Comparison of ENCODE assay signal across 27 cellular contexts in genomic region chr13:64758520-64758919, GRCh38.
DNase-seq lines count a peak whose midpoint lies in the region; ATAC-seq, FAIRE-seq and TF ChIP-seq lines count a peak whose summit lies in the region.
"Had no signal": no experiment of that assay in that cellular context is flagged by ENCODE, and none has a peak within 500 bp of the region (broad histone marks: within the 10 kb centered on the region; RNA-seq: fewer than 3 reads in every experiment).

No MANE protein-coding gene starts in this region.

- POLR2A ChIA-PET in BJ (lab: Charles Lee): no interaction called here
- POLR2A ChIA-PET in CD8-positive, alpha-beta T cell (lab: Charles Lee): no interaction called here

- TF ChIP-seq CTCF in BJ (IDR thresholded peaks at IDR 0.05; ENCODE audit: insufficient read depth, low read depth, low read length) (no peak), choroid plexus epithelial cell (conservative IDR thresholded peaks at IDR 0.05; ENCODE audit: low read depth, low read length) (no peak)
- TF ChIP-seq CTCF in CD8-positive, alpha-beta T cell (IDR thresholded peaks at IDR 0.05): no peak

- no peak for ATAC-seq in CD8-positive, alpha-beta T cell
- ATAC-seq: A549; activated CD8-positive, alpha-beta T cell treated with anti-CD3 and anti-CD28 coated beads for 36 hours; naive thymus-derived CD4-positive, alpha-beta T cell; Panc1; T-cell had no signal

- no peaks in the 10 kb centered on the region for H3K36me3 Mint-ChIP-seq in CD8-positive, alpha-beta T cell
- H3K36me3 Mint-ChIP-seq: activated naive CD8-positive, alpha-beta T cell treated with anti-CD3 and anti-CD28 coated beads, Interleukin-2, amount 10 ng/mL, durations not matched to agents 7 days and 5 days; immature natural killer cell; naive thymus-derived CD4-positive, alpha-beta T cell; T-cell had no signal

- peak overlapping the region; percentile 41; the same call in 1 of the 2 replicates for H3K9ac ChIP-seq in HUES64 (ENCODE audit: low read depth, low read length)
- H3K9ac ChIP-seq: BLaER1 treated with 17β-estradiol and CSF1 and Interleukin-3, amounts not matched to agents 10 nM and 100 nM had no signal

- peaks cover 29% of the 10 kb centered on the region for H3K9me3 Mint-ChIP-seq in CD8-positive, alpha-beta T cell
- H3K9me3 Mint-ChIP-seq: HFFc6 had no signal

- CTCF ChIA-PET in BJ (lab: Yijun Ruan, JAX): no interaction called here
- CTCF ChIA-PET in CD8-positive, alpha-beta T cell (lab: Charles Lee): no interaction called here

- no peak overlapping the region for H3K27ac Mint-ChIP-seq in CD8-positive, alpha-beta T cell
- H3K27ac Mint-ChIP-seq: activated CD8-positive, alpha-beta T cell treated with anti-CD3 and anti-CD28 coated beads for 36 hours; activated naive CD8-positive, alpha-beta T cell treated with anti-CD3 and anti-CD28 coated beads, Interleukin-2, amount 10 ng/mL, durations not matched to agents 7 days and 5 days; HFFc6; immature natural killer cell; naive thymus-derived CD4-positive, alpha-beta T cell; T-cell had no signal

- H3K9me3 ChIP-seq in HUES64 (ENCODE audit: insufficient read depth, low read depth, low read length): no peaks in the 10 kb centered on the region
- no peaks in the 10 kb centered on the region for H3K9me3 ChIP-seq in CD8-positive, alpha-beta T cell (ENCODE audit: low read length)
- H3K9me3 ChIP-seq: A549; BLaER1 treated with 17β-estradiol and CSF1 and Interleukin-3, amounts not matched to agents 10 nM and 100 nM had no signal

- H3K4me3 ChIP-seq in BJ (ENCODE audit: low read depth, low read length) (no peak overlapping the region), HUES64 (ENCODE audit: low read length) (no peak overlapping the region; the same call in 1 of the 2 replicates), choroid plexus epithelial cell (ENCODE audit: low read depth, low read length) (no peak overlapping the region)
- H3K4me3 ChIP-seq in CD8-positive, alpha-beta T cell (ENCODE audit: low read depth, low read length): no peak overlapping the region
- H3K4me3 ChIP-seq: A549; BLaER1 treated with 17β-estradiol and CSF1 and Interleukin-3, amounts not matched to agents 10 nM and 100 nM; coronary artery; skin epidermis had no signal

- H3K27me3 ChIP-seq in BJ (ENCODE audit: control insufficient read depth, insufficient read depth, low read length) (no peaks in the 10 kb centered on the region), HUES64 (ENCODE audit: insufficient read depth, low read length) (no peaks in the 10 kb centered on the region)
- H3K27me3 ChIP-seq in CD8-positive, alpha-beta T cell (ENCODE audit: insufficient read depth, low read length): no peaks in the 10 kb centered on the region
- H3K27me3 ChIP-seq: BLaER1 treated with 17β-estradiol and CSF1 and Interleukin-3, amounts not matched to agents 10 nM and 100 nM had no signal

- H3K36me3 ChIP-seq in BJ (ENCODE audit: control insufficient read depth, insufficient read depth, low read length) (no peaks in the 10 kb centered on the region), HUES64 (ENCODE audit: insufficient read depth, low read length) (no peaks in the 10 kb centered on the region)
- H3K36me3 ChIP-seq in CD8-positive, alpha-beta T cell (ENCODE audit: insufficient read depth, low read length): no peaks in the 10 kb centered on the region
- H3K36me3 ChIP-seq: BLaER1 treated with 17β-estradiol and CSF1 and Interleukin-3, amounts not matched to agents 10 nM and 100 nM had no signal

- peaks cover 17% of the 10 kb centered on the region for H3K4me1 ChIP-seq in HUES64 (ENCODE audit: insufficient read depth, low read length)
- no peaks in the 10 kb centered on the region for H3K4me1 ChIP-seq in CD8-positive, alpha-beta T cell (ENCODE audit: insufficient read depth, low read length)
- H3K4me1 ChIP-seq: A549; BLaER1 treated with 17β-estradiol and CSF1 and Interleukin-3, amounts not matched to agents 10 nM and 100 nM had no signal

- no peak overlapping the region for H3K4me3 Mint-ChIP-seq in CD8-positive, alpha-beta T cell
- H3K4me3 Mint-ChIP-seq: activated CD8-positive, alpha-beta T cell treated with anti-CD3 and anti-CD28 coated beads for 36 hours; activated naive CD8-positive, alpha-beta T cell treated with anti-CD3 and anti-CD28 coated beads, Interleukin-2, amount 10 ng/mL, durations not matched to agents 7 days and 5 days; HFFc6; immature natural killer cell; naive thymus-derived CD4-positive, alpha-beta T cell; T-cell had no signal

- no peak for FAIRE-seq in RCC 7860 (lab: Jason Lieb, UNC)
- FAIRE-seq: A549, urothelium cell line had no signal

- peak overlapping the region; percentile 96 for H3K27ac ChIP-seq in HUES64 (ENCODE audit: low read depth, low read length)
- H3K27ac ChIP-seq in CD8-positive, alpha-beta T cell (ENCODE audit: low read depth, low read length): no peak overlapping the region
- H3K27ac ChIP-seq: A549; BLaER1 treated with 17β-estradiol and CSF1 and Interleukin-3, amounts not matched to agents 10 nM and 100 nM; coronary artery; skin epidermis had no signal

- intact Hi-C loops in CD8-positive, alpha-beta T cell (cut with DNase I, micrococcal nuclease): no loop called here

- H3K4me1 Mint-ChIP-seq in CD8-positive, alpha-beta T cell (ENCODE audit: low read depth): no peaks in the 10 kb centered on the region
- H3K4me1 Mint-ChIP-seq: activated naive CD8-positive, alpha-beta T cell treated with anti-CD3 and anti-CD28 coated beads, Interleukin-2, amount 10 ng/mL, durations not matched to agents 7 days and 5 days; immature natural killer cell; naive thymus-derived CD4-positive, alpha-beta T cell; T-cell had no signal

- H3K27me3 Mint-ChIP-seq in CD8-positive, alpha-beta T cell (ENCODE audit: low read depth): no peaks in the 10 kb centered on the region
- H3K27me3 Mint-ChIP-seq: activated CD8-positive, alpha-beta T cell treated with anti-CD3 and anti-CD28 coated beads for 36 hours; activated naive CD8-positive, alpha-beta T cell treated with anti-CD3 and anti-CD28 coated beads, Interleukin-2, amount 10 ng/mL, durations not matched to agents 7 days and 5 days; naive thymus-derived CD4-positive, alpha-beta T cell; T-cell had no signal

- peak; percentile 7 for DNase-seq in BJ (ENCODE audit: low read depth)
- DNase-seq in choroid plexus epithelial cell (ENCODE audit: low read depth): peak; percentile 3
- DNase-seq in iPS-NIHi11 (ENCODE audit: low spot score): peak; percentile 13
- DNase-seq in Kasumi-1 (lab: John Stamatoyannopoulos, UW): no peak
- no peak for DNase-seq in SW480 (ENCODE audit: low spot score)
- DNase-seq in CD8-positive, alpha-beta T cell: no peak
- no peak for DNase-seq in RCC 7860 (ENCODE audit: low spot score)
- DNase-seq: activated CD8-positive, alpha-beta T cell treated with anti-CD3 and anti-CD28 coated beads for 36 hours; activated naive CD8-positive, alpha-beta T cell treated with anti-CD3 and anti-CD28 coated beads, Interleukin-2, amount 10 ng/mL, durations not matched to agents 7 days and 5 days; glutamatergic neuron; HFFc6; immature natural killer cell; MM.1S; naive thymus-derived CD4-positive, alpha-beta T cell; NCI-H1417 treated with DMSO at 0.1 percent for 48 hours; NCI-H524 treated with DMSO at 0.1 percent for 48 hours; NK-92 treated with Interleukin-12 subunit alpha and Interleukin-12 subunit beta, amount 100 ng/mL, for 24 hours; stimulated activated CD4-positive, alpha-beta T cell treated with anti-CD3 and anti-CD28 coated beads, Interleukin-2, amount 100 ng/mL, for 24 hours; substantia nigra; T-cell had no signal

Comparison
In these comparisons a context has a peak if more than half of its experiments do, and no peak if none do; other contexts are left out.
1. DNase-seq: peak in BJ (single experiment), choroid plexus epithelial cell (single experiment) and iPS-NIHi11 (single experiment); none in Kasumi-1 (0 of 2), SW480 (single experiment), CD8-positive, alpha-beta T cell (0 of 7) and RCC 7860 (single experiment).